ENCODE assay signal across 14 cellular contexts in genomic region chr10:123792579-123792978, GRCh38.
DNase-seq lines count a peak whose midpoint lies in the region; TF ChIP-seq lines count a peak whose summit lies in the region.
"Had no signal": no experiment of that assay in that cellular context is flagged by ENCODE, and none has a peak within 500 bp of the region (broad histone marks: within the 10 kb centered on the region; RNA-seq: fewer than 3 reads in every experiment).

No MANE protein-coding gene starts in this region.

- H3K4me1 ChIP-seq in stomach smooth muscle (ENCODE audit: control insufficient read depth, insufficient read depth, low read length), result peaks cover 6% of the 10 kb centered on the region
- H3K4me1 ChIP-seq in prostate gland (replicated peaks), result no peaks in the 10 kb centered on the region
- H3K4me1 ChIP-seq: A549, BE2C had no signal

- WGBS in prostate gland, result 92% methylated on average over 5 of the region's 5 CpGs

- H3K9me3 ChIP-seq in stomach smooth muscle (ENCODE audit: control insufficient read depth in 2 of 2, low read length in 2 of 2) (peaks cover 0 to 2% of the 10 kb centered on the region in 2 donors), prostate gland (no peaks in the 10 kb centered on the region)
- H3K9me3 ChIP-seq: BE2C had no signal

- POLR2A ChIA-PET in HEK293T (lab: Yijun Ruan, JAX), result no interaction called here

- no peak for TF ChIP-seq CTCF in prostate gland (IDR thresholded peaks at IDR 0.05)

- peak; percentile 6 for DNase-seq in H7
- peak; percentile 22 for DNase-seq in ecto neural progenitor cell (ENCODE audit: low spot score)
- DNase-seq in HEK293T (ENCODE audit: extremely low spot score), result no peak
- DNase-seq in prostate gland (ENCODE audit: low spot score), result no peak
- no peak for DNase-seq in NCI-H226
- DNase-seq in epidermal melanocyte (ENCODE audit: insufficient read length, low spot score), result no peak
- DNase-seq: BE2C, DMS53, H9, HFFc6 had no signal

- TF ChIP-seq POLR2A in prostate gland (IDR thresholded peaks at IDR 0.05), result no peak

- CTCF ChIA-PET in HEK293T (lab: Yijun Ruan, JAX), result no interaction called here

- H3K36me3 ChIP-seq in H7 (replicated peaks; ENCODE audit: control insufficient read depth, insufficient read depth, low read length), result no peaks in the 10 kb centered on the region
- H3K36me3 ChIP-seq in stomach smooth muscle (ENCODE audit: control insufficient read depth in 2 of 2, insufficient read depth in 2 of 2, low read length in 2 of 2), result peaks cover 10 to 26% of the 10 kb centered on the region in 2 donors
- H3K36me3 ChIP-seq in prostate gland, result no peaks in the 10 kb centered on the region
- H3K36me3 ChIP-seq: BE2C had no signal

- no peaks in the 10 kb centered on the region for H3K27me3 ChIP-seq in H7 (ENCODE audit: control insufficient read depth, insufficient read depth, low read length)
- H3K27me3 ChIP-seq in stomach smooth muscle (ENCODE audit: control insufficient read depth in 1 of 2, insufficient read depth in 2 of 2, low read length in 2 of 2), result no peaks in the 10 kb centered on the region
- H3K27me3 ChIP-seq in prostate gland (replicated peaks; ENCODE audit: insufficient read depth), result no peaks in the 10 kb centered on the region
- H3K27me3 ChIP-seq: BE2C had no signal

- H3K4me3 ChIP-seq in H7 (ENCODE audit: insufficient read depth, low read depth, low read length) (no peak overlapping the region), stomach smooth muscle (ENCODE audit: low read length in 2 of 2) (no peak overlapping the region), prostate gland (no peak overlapping the region)
- H3K4me3 ChIP-seq: A549, GM12878, GM23338 had no signal

- H3K27ac ChIP-seq in stomach smooth muscle (ENCODE audit: low read length), result peak overlapping the region; percentile 18
- H3K27ac ChIP-seq in prostate gland, result no peak overlapping the region
- H3K27ac ChIP-seq: A549 had no signal

- intact Hi-C loops in prostate gland (cut with DNase I), result no loop called here

- no peak overlapping the region for H3K9ac ChIP-seq in stomach smooth muscle (ENCODE audit: low read length in 2 of 2)

TF ChIP-seq in HEK293T, 16 proteins besides CTCF, POLR2A, EP300 and RAD21:
- TF ChIP-seq ARNT (IDR thresholded peaks at IDR 0.05), result no peak
- TF ChIP-seq TARDBP (IDR thresholded peaks at IDR 0.05), result no peak
- no peak for TF ChIP-seq SP1 (IDR thresholded peaks at IDR 0.05)
- TF ChIP-seq SUZ12 (IDR thresholded peaks at IDR 0.05), result no peak
- no peak for TF ChIP-seq ZNF384 (IDR thresholded peaks at IDR 0.05)
- no peak for TF ChIP-seq PKNOX1 (IDR thresholded peaks at IDR 0.05)
- TF ChIP-seq FOXM1 (IDR thresholded peaks at IDR 0.05; ENCODE audit: borderline replicate concordance), result no peak
- no peak for TF ChIP-seq NFRKB (IDR thresholded peaks at IDR 0.05)
- TF ChIP-seq LEF1 (IDR thresholded peaks at IDR 0.05; ENCODE audit: borderline replicate concordance), result no peak
- no peak for TF ChIP-seq HDGF (IDR thresholded peaks at IDR 0.05; ENCODE audit: borderline replicate concordance)
- no peak for TF ChIP-seq FOXK2 (IDR thresholded peaks at IDR 0.05)
- no peak for TF ChIP-seq BHLHE40 (IDR thresholded peaks at IDR 0.05; ENCODE audit: borderline replicate concordance)
- no peak for TF ChIP-seq CTBP1 (IDR thresholded peaks at IDR 0.05; ENCODE audit: borderline replicate concordance)
- no peak for TF ChIP-seq L3MBTL2 (conservative IDR thresholded peaks at IDR 0.05)
- no peak for TF ChIP-seq ELF4 (IDR thresholded peaks at IDR 0.05)
TF ChIP-seq in HEK293T: peak in this region for 0.

Comparison
In these comparisons a context has a peak if more than half of its experiments do, and no peak if none do; other contexts are left out.
1. DNase-seq: peak in H7 (single experiment) and ecto neural progenitor cell (single experiment); none in HEK293T (single experiment), prostate gland (single experiment), NCI-H226 (single experiment) and epidermal melanocyte (single experiment).